In the genomic region with DNA sequence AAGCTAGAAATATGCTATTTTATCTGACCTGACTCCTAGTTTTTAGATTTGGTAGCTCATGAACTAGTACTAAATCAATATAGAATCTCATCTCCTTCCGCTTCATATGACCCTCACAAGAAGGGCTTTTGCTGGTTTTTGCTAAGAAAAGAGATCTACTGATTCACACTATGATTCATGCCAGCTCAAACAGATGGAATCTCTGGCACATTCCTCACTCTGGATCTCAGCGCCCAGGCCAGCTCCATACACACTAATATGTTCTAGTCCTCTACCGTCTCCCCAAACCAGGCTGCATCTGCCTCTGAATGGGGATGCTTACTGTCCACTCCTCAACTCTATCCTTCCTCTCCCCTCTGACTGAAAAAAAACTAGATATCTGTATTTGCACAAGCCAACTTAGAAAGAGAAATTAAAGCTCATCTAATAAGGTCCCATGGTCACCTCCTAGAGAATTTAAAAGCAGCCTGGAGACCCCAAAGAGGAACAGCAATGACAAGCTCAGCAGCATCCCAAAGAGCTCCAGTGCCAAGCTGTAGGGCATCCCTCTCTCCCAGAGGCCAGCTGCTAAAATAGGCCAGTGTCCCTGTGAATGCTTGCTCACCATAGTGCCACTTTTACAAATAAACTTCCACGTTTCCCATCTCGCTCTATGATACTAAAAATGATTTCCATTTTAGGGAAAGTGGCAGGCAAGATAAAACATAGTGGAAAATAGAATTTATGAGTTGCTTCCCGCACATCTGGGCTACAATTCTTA, we compare ENCODE assay signal across 11 cellular contexts.
A peak's percentile ranks its signal among the peaks of the same experiment; 100 is the strongest.
DNase-seq lines count a peak whose midpoint lies in the region; ATAC-seq, FAIRE-seq and TF ChIP-seq lines count a peak whose summit lies in the region.
"Had no signal": no experiment of that assay in that cellular context is flagged by ENCODE, and none has a peak within 500 bp of the region (broad histone marks: within the 10 kb centered on the region; RNA-seq: fewer than 3 reads in every experiment).

No MANE protein-coding gene starts in this region.

- FAIRE-seq in A549 (lab: Jason Lieb, UNC) = no peak
- no peak for FAIRE-seq in GM12892 (lab: Jason Lieb, UNC)

- in situ Hi-C loops in HAP-1 (cut with MboI; ENCODE audit: low sequenced_read_pairs) = no loop called here

- no peaks in the 10 kb centered on the region for H3K36me3 Mint-ChIP-seq in natural killer cell
- H3K36me3 Mint-ChIP-seq: activated naive CD4-positive, alpha-beta T cell treated with anti-CD3 and anti-CD28 coated beads, Interleukin-2, amount 50 U/mL, for 72 hours had no signal

- H3K4me1 ChIP-seq in A549 (peaks cover 31% of the 10 kb centered on the region), HAP-1 (no peaks in the 10 kb centered on the region)
- H3K4me1 ChIP-seq: BLaER1 had no signal

- no peak for TF ChIP-seq EP300 in A549 (IDR thresholded peaks at IDR 0.05)

- peak; percentile 48 to 65 for DNase-seq in A549 (ENCODE audit: low read depth in 1 of 2, low spot score in 1 of 2)
- peak; percentile 97 for DNase-seq in LHCN-M2 (ENCODE audit: low read depth)
- DNase-seq in cerebellar cortex (ENCODE audit: low spot score) = peak; percentile 96
- DNase-seq in kidney epithelial cell (ENCODE audit: low read depth) = peak; percentile 76
- DNase-seq in NCI-H187 (lab: John Stamatoyannopoulos, UW) = no peak
- no peak for DNase-seq in HAP-1 (ENCODE audit: low spot score in 2 of 2)
- no peak for DNase-seq in natural killer cell
- no peak for DNase-seq in GM12892 (ENCODE audit: insufficient read length)
- DNase-seq: NCI-H187 treated with DMSO at 0.1 percent for 48 hours had no signal

- WGBS in A549 (ENCODE audit: missing lambda C conversion rate) = 49% methylated on average over 6 of the region's 6 CpGs

- H3K27ac ChIP-seq in A549 = peak overlapping the region; percentile 54 to 89
- H3K27ac ChIP-seq: BLaER1 had no signal

- H3K4me1 Mint-ChIP-seq in natural killer cell = no peaks in the 10 kb centered on the region

- TF ChIP-seq POLR2A in A549 (IDR thresholded peaks at IDR 0.05; ENCODE audit: low read length) = no peak
- TF ChIP-seq POLR2A in GM12892 (IDR thresholded peaks at IDR 0.05; ENCODE audit: low read depth, low read length) = no peak

- no peak overlapping the region for H3K4me3 Mint-ChIP-seq in natural killer cell

- intact Hi-C loops in natural killer cell (cut with micrococcal nuclease) = no loop called here

- no peak overlapping the region for H3K27ac Mint-ChIP-seq in natural killer cell
- H3K27ac Mint-ChIP-seq: activated naive CD4-positive, alpha-beta T cell treated with anti-CD3 and anti-CD28 coated beads, Interleukin-2, amount 50 U/mL, for 72 hours had no signal

- H3K9me3 ChIP-seq in A549 (no peaks in the 10 kb centered on the region), HAP-1 (no peaks in the 10 kb centered on the region)
- H3K9me3 ChIP-seq: BLaER1 had no signal

- H3K27me3 ChIP-seq in kidney epithelial cell (ENCODE audit: control insufficient read depth, insufficient read depth, low read length) = no peaks in the 10 kb centered on the region
- no peaks in the 10 kb centered on the region for H3K27me3 ChIP-seq in HAP-1 (ENCODE audit: low read depth)
- H3K27me3 ChIP-seq: BLaER1 had no signal

- H3K4me2 ChIP-seq in A549 = peak overlapping the region; percentile 73
- H3K4me2 ChIP-seq: BLaER1 had no signal

- H3K36me3 ChIP-seq in kidney epithelial cell (ENCODE audit: control insufficient read depth, insufficient read depth, low read length) = no peaks in the 10 kb centered on the region
- no peaks in the 10 kb centered on the region for H3K36me3 ChIP-seq in HAP-1 (replicated peaks)
- H3K36me3 ChIP-seq: BLaER1 had no signal

- POLR2A ChIA-PET in A549 (lab: Yijun Ruan, JAX) = no interaction called here

- H3K4me3 ChIP-seq in A549 (no peak overlapping the region), kidney epithelial cell (ENCODE audit: low read depth, low read length) (no peak overlapping the region), HAP-1 (no peak overlapping the region)
- H3K4me3 ChIP-seq: BLaER1 had no signal

- no peak for TF ChIP-seq RAD21 in A549 (conservative IDR thresholded peaks at IDR 0.05 in 1 of 2, IDR thresholded peaks at IDR 0.05 in 1 of 2)

- TF ChIP-seq CTCF in A549 (IDR thresholded peaks at IDR 0.05) (no peak), kidney epithelial cell (IDR thresholded peaks at IDR 0.05; ENCODE audit: insufficient read depth, low read length, poor library complexity, severe bottlenecking) (no peak), natural killer cell (IDR thresholded peaks at IDR 0.05) (no peak)

- ATAC-seq in A549 (peak; percentile 96 to 99), natural killer cell (no peak)
- ATAC-seq: activated naive CD4-positive, alpha-beta T cell treated with anti-CD3 and anti-CD28 coated beads, Interleukin-2, amount 50 U/mL, for 72 hours had no signal

- H3K9me3 Mint-ChIP-seq in natural killer cell = peaks cover 0 to 4% of the 10 kb centered on the region in 2 donors
- H3K9me3 Mint-ChIP-seq: activated naive CD4-positive, alpha-beta T cell treated with anti-CD3 and anti-CD28 coated beads, Interleukin-2, amount 50 U/mL, for 72 hours had no signal

- CTCF ChIA-PET in A549 (lab: Yijun Ruan, JAX) = interaction anchor here (0.7 to 1.8 kb wide), 3 partner anchors 21 to 146 kb away, joined by 4 to 5 read pairs (median 5); partner anchors contain the start of gene LHFPL6

- H3K27me3 Mint-ChIP-seq in natural killer cell (ENCODE audit: low read depth in 2 of 2) = no peaks in the 10 kb centered on the region

TF ChIP-seq in A549, 52 proteins besides CTCF, POLR2A, EP300 and RAD21:
- TF ChIP-seq, protein P1, sequence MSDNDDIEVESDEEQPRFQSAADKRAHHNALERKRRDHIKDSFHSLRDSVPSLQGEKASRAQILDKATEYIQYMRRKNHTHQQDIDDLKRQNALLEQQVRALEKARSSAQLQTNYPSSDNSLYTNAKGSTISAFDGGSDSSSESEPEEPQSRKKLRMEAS (IDR thresholded peaks at IDR 0.05) = no peak
- no peak for TF ChIP-seq RFX5 (IDR thresholded peaks at IDR 0.05)
- TF ChIP-seq HOXA7 (CRISPR knock-in tag; IDR thresholded peaks at IDR 0.05) = no peak
- TF ChIP-seq NFE2L2 (conservative IDR thresholded peaks at IDR 0.05; ENCODE audit: low read length) = no peak
- no peak for TF ChIP-seq NPAS2 (CRISPR knock-in tag; IDR thresholded peaks at IDR 0.05; ENCODE audit: borderline replicate concordance)
- no peak for TF ChIP-seq KDM5A (IDR thresholded peaks at IDR 0.05)
- TF ChIP-seq HOXB5 (CRISPR knock-in tag; IDR thresholded peaks at IDR 0.05) = no peak
- TF ChIP-seq CHD2 (IDR thresholded peaks at IDR 0.05; ENCODE audit: low read length, partially characterized antibody) = no peak
- peak; percentile 72 for TF ChIP-seq FOSL2 (IDR thresholded peaks at IDR 0.05)
- peak; percentile 82 for TF ChIP-seq FOSL2 (CRISPR knock-in tag; IDR thresholded peaks at IDR 0.05)
- TF ChIP-seq EHMT2 (IDR thresholded peaks at IDR 0.05; ENCODE audit: low read depth) = no peak
- no peak for TF ChIP-seq BHLHE40 (IDR thresholded peaks at IDR 0.05; ENCODE audit: low read depth, low read length)
- no peak for TF ChIP-seq HOXB13 (CRISPR knock-in tag; IDR thresholded peaks at IDR 0.05; ENCODE audit: low read depth)
- TF ChIP-seq MAFK (IDR thresholded peaks at IDR 0.05; ENCODE audit: partially characterized antibody) = no peak
- no peak for TF ChIP-seq MAZ (IDR thresholded peaks at IDR 0.05; ENCODE audit: borderline replicate concordance, low read depth, low read length)
- no peak for TF ChIP-seq E2F6 (IDR thresholded peaks at IDR 0.05; ENCODE audit: borderline replicate concordance, low read depth)
- TF ChIP-seq JUNB (IDR thresholded peaks at IDR 0.05) = peak; percentile 59
- peak; percentile 26; the same call in 1 of the 2 replicates for TF ChIP-seq GATA3 (IDR thresholded peaks at IDR 0.05; ENCODE audit: borderline replicate concordance)
- TF ChIP-seq ZNF302 (CRISPR knock-in tag; IDR thresholded peaks at IDR 0.05) = no peak
- no peak for TF ChIP-seq SMC3 (IDR thresholded peaks at IDR 0.05)
- no peak for TF ChIP-seq TFCP2L1 (CRISPR knock-in tag; IDR thresholded peaks at IDR 0.05)
- no peak for TF ChIP-seq RNF2 (IDR thresholded peaks at IDR 0.05; ENCODE audit: borderline replicate concordance, low read depth)
- TF ChIP-seq TP53 (CRISPR knock-in tag; IDR thresholded peaks at IDR 0.05) = no peak
- no peak for TF ChIP-seq EHF (CRISPR knock-in tag; IDR thresholded peaks at IDR 0.05)
- TF ChIP-seq RARB (CRISPR knock-in tag; IDR thresholded peaks at IDR 0.05) = no peak
- TF ChIP-seq, protein P2, sequence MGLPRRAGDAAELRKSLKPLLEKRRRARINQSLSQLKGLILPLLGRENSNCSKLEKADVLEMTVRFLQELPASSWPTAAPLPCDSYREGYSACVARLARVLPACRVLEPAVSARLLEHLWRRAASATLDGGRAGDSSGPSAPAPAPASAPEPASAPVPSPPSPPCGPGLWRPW (IDR thresholded peaks at IDR 0.05) = no peak

Comparison
In these comparisons a context has a peak if more than half of its experiments do, and no peak if none do; other contexts are left out.
1. ATAC-seq: peak in A549 (2 of 2); none in natural killer cell (0 of 3).
2. DNase-seq: peak in A549 (2 of 2), LHCN-M2 (single experiment), cerebellar cortex (single experiment) and kidney epithelial cell (single experiment); none in NCI-H187 (0 of 2), HAP-1 (0 of 2), natural killer cell (single experiment) and GM12892 (single experiment).